Comparison of ENCODE assay signal across 19 cellular contexts in the genomic region with DNA sequence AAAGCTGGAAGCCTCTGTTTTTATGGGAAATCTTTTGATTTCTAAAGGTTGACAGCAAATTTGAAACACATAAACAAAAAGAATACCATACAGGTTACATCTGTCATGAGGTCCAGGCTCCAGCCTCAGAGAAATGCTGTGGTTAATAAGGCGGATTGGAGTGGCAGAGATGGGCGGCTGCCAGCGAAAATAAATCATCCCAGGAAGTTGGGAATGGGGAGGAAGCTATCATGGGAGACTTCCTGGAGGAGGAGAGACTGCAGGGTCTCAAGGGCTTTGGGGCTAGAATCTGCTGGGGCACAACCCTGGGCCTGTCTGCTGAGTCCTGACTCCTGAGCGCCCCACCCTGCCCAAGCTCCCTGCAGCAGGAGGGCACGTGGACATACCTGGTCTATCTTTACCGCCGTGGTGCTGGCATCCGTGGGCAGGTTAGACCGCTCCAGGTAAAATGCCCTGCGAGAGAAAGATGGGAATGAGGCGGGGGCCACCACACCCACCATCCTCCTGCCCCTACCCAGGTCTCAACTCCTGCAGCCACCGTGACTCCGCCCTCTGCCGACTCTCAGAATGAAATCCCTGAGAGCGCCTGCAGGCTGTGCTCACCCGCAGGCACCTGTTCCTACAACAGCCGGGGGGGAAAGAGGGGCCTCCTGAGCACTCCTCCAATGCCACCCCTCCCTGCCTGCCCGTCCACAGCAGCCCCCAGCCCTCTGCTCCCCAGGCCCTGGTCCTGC.
DNase-seq lines count a peak whose midpoint lies in the region; ATAC-seq and TF ChIP-seq lines count a peak whose summit lies in the region.
"Had no signal": no experiment of that assay in that cellular context is flagged by ENCODE, and none has a peak within 500 bp of the region (broad histone marks: within the 10 kb centered on the region; RNA-seq: fewer than 3 reads in every experiment).

No MANE protein-coding gene starts in this region.

- H3K18ac ChIP-seq in mesendoderm (ENCODE audit: low read length) = no peak overlapping the region

- no peak overlapping the region for H2AK5ac ChIP-seq in mesendoderm (ENCODE audit: low read length)

- CTCF ChIA-PET in CD8-positive, alpha-beta T cell (lab: Charles Lee) = interaction anchor here (1.1 to 3.1 kb wide), 2 partner anchors 10 to 966 kb away, joined by 3 to 20 read pairs; no protein-coding TSS in a partner anchor
- CTCF ChIA-PET in HEK293 (lab: Yijun Ruan, JAX) = interaction anchor here (1.8 kb wide), 1 partner anchor 9 kb away, joined by 13 read pairs; no protein-coding TSS in a partner anchor

- H3K4me1 Mint-ChIP-seq in CD8-positive, alpha-beta T cell (ENCODE audit: low read depth) = peaks cover 12% of the 10 kb centered on the region
- peaks cover 11% of the 10 kb centered on the region for H3K4me1 Mint-ChIP-seq in activated T-helper 17 cell treated with anti-CD3 and anti-CD28 coated beads, Interleukin-2, amount 50 U/mL, for 72 hours

- no peak overlapping the region for H3K4ac ChIP-seq in mesendoderm (ENCODE audit: low read depth, low read length)

- peaks cover 84% of the 10 kb centered on the region for H3K36me3 Mint-ChIP-seq in CD8-positive, alpha-beta T cell
- H3K36me3 Mint-ChIP-seq in activated T-helper 17 cell treated with anti-CD3 and anti-CD28 coated beads, Interleukin-2, amount 50 U/mL, for 72 hours (ENCODE audit: low read depth) = peaks cover 89% of the 10 kb centered on the region

- H3K27ac ChIP-seq in CD8-positive, alpha-beta T cell (ENCODE audit: low read depth, low read length) = no peak overlapping the region
- H3K27ac ChIP-seq in HEK293 (ENCODE audit: extremely low read depth, low read depth, low read length) = no peak overlapping the region
- no peak overlapping the region for H3K27ac ChIP-seq in mesendoderm (ENCODE audit: low read depth, low read length)
- H3K27ac ChIP-seq in brain microvascular endothelial cell = no peak overlapping the region
- H3K27ac ChIP-seq: GM23248, left lung, RWPE1 had no signal

- H4K8ac ChIP-seq in mesendoderm (ENCODE audit: low read depth, low read length) = no peak overlapping the region

- no peak overlapping the region for H3K56ac ChIP-seq in mesendoderm (ENCODE audit: low read length)

- no peak for DNase-seq in CD8-positive, alpha-beta T cell
- DNase-seq in mesendoderm = peak; percentile 35
- no peak for DNase-seq in brain microvascular endothelial cell
- no peak for DNase-seq in NCI-H1694 (lab: John Stamatoyannopoulos, UW)
- no peak for DNase-seq in NCI-H1417 treated with DMSO at 0.1 percent for 48 hours (lab: John Stamatoyannopoulos, UW)
- DNase-seq: activated CD4-positive, alpha-beta T cell treated with anti-CD3 and anti-CD28 coated beads, Interleukin-2, amount 50 U/mL, for 1 hour; activated CD8-positive, alpha-beta memory T cell treated with anti-CD3 and anti-CD28 coated beads, Interleukin-2, amount 50 U/mL, for 4 hours; activated gamma-delta T cell treated with Interleukin-2 at 50 U/mL for 16 hours; DND-41; occipital lobe; right cardiac atrium; stimulated activated naive CD4-positive, alpha-beta T cell treated with Interleukin-2 at 50 U/mL for 16 hours; trophoblast cell had no signal

- in situ Hi-C loops in brain microvascular endothelial cell (cut with HindIII; ENCODE audit: low pct_ligation_motif_present, low sequenced_read_pairs) = no loop called here

- H3K79me2 ChIP-seq in mesendoderm (ENCODE audit: control insufficient read depth, insufficient read depth, low read length) = no peaks in the 10 kb centered on the region

- intact Hi-C loops in CD8-positive, alpha-beta T cell (cut with DNase I, micrococcal nuclease) = no loop called here

- no peak for TF ChIP-seq CTCF in CD8-positive, alpha-beta T cell (IDR thresholded peaks at IDR 0.05)
- TF ChIP-seq CTCF in HEK293 (tag by site-specific recombination; IDR thresholded peaks at IDR 0.05) (no peak), brain microvascular endothelial cell (IDR thresholded peaks at IDR 0.05; ENCODE audit: low read depth, low read length, missing control alignments) (no peak)

- H2BK15ac ChIP-seq in mesendoderm (replicated peaks; ENCODE audit: low read depth) = no peak overlapping the region

- peaks cover 17% of the 10 kb centered on the region for H3K4me1 ChIP-seq in CD8-positive, alpha-beta T cell (ENCODE audit: insufficient read depth, low read length)
- H3K4me1 ChIP-seq in HEK293 (ENCODE audit: control insufficient read depth, insufficient read depth, low read length) = no peaks in the 10 kb centered on the region
- no peaks in the 10 kb centered on the region for H3K4me1 ChIP-seq in mesendoderm (ENCODE audit: control insufficient read depth, low read depth, low read length)

- peak overlapping the region; percentile 32 for H3K27ac Mint-ChIP-seq in CD8-positive, alpha-beta T cell
- peak overlapping the region; percentile 66 for H3K27ac Mint-ChIP-seq in activated T-helper 17 cell treated with anti-CD3 and anti-CD28 coated beads, Interleukin-2, amount 50 U/mL, for 72 hours

- H3K79me1 ChIP-seq in mesendoderm (ENCODE audit: low read length) = no peaks in the 10 kb centered on the region

- no peak overlapping the region for H2BK120ac ChIP-seq in mesendoderm (ENCODE audit: low read depth, low read length)

- POLR2A ChIA-PET in CD8-positive, alpha-beta T cell (lab: Charles Lee) = no interaction called here
- POLR2A ChIA-PET in HEK293 (lab: Yijun Ruan, JAX) = no interaction called here

- H3K4me2 ChIP-seq in mesendoderm (ENCODE audit: low read length) = no peak overlapping the region

- H3K27me3 Mint-ChIP-seq in CD8-positive, alpha-beta T cell (ENCODE audit: low read depth) = no peaks in the 10 kb centered on the region
- no peaks in the 10 kb centered on the region for H3K27me3 Mint-ChIP-seq in activated T-helper 17 cell treated with anti-CD3 and anti-CD28 coated beads, Interleukin-2, amount 50 U/mL, for 72 hours

- WGBS in mesendoderm (ENCODE audit: extremely low coverage, insufficient coverage, low lambda C conversion rate) = no CpG with 5 or more reads among the region's 18 CpGs

- H3K4me3 Mint-ChIP-seq in CD8-positive, alpha-beta T cell = no peak overlapping the region
- no peak overlapping the region for H3K4me3 Mint-ChIP-seq in activated T-helper 17 cell treated with anti-CD3 and anti-CD28 coated beads, Interleukin-2, amount 50 U/mL, for 72 hours

- H2BK5ac ChIP-seq in mesendoderm (ENCODE audit: low read length) = no peak overlapping the region

- no peaks in the 10 kb centered on the region for H3K9me3 ChIP-seq in CD8-positive, alpha-beta T cell (ENCODE audit: low read length)
- H3K9me3 ChIP-seq in HEK293 (ENCODE audit: control insufficient read depth, insufficient read depth, low read depth, low read length) = no peaks in the 10 kb centered on the region
- H3K9me3 ChIP-seq: left lung had no signal

- no peak overlapping the region for H3K9ac ChIP-seq in mesendoderm (ENCODE audit: low read length)
- H3K9ac ChIP-seq: GM23248 had no signal

- H3K36me3 ChIP-seq in CD8-positive, alpha-beta T cell (ENCODE audit: insufficient read depth, low read length) = peaks cover 79% of the 10 kb centered on the region
- no peaks in the 10 kb centered on the region for H3K36me3 ChIP-seq in HEK293 (ENCODE audit: control insufficient read depth in 2 of 2, insufficient read depth in 1 of 2, low read length in 2 of 2)
- peaks cover 7% of the 10 kb centered on the region for H3K36me3 ChIP-seq in mesendoderm (ENCODE audit: control insufficient read depth, insufficient read depth, low read length)
- H3K36me3 ChIP-seq in brain microvascular endothelial cell (replicated peaks) = peaks cover 9% of the 10 kb centered on the region

- H3K9me3 Mint-ChIP-seq in CD8-positive, alpha-beta T cell = no peaks in the 10 kb centered on the region
- H3K9me3 Mint-ChIP-seq in activated T-helper 17 cell treated with anti-CD3 and anti-CD28 coated beads, Interleukin-2, amount 50 U/mL, for 72 hours = no peaks in the 10 kb centered on the region

- H3K4me3 ChIP-seq in CD8-positive, alpha-beta T cell (ENCODE audit: low read depth, low read length) = no peak overlapping the region
- H3K4me3 ChIP-seq in HEK293 (ENCODE audit: low read depth, low read length) (no peak overlapping the region), mesendoderm (ENCODE audit: low read length) (no peak overlapping the region), brain microvascular endothelial cell (ENCODE audit: low read depth, low read length) (no peak overlapping the region)
- H3K4me3 ChIP-seq: GM23248, left lung had no signal

- no peak overlapping the region for H4K5ac ChIP-seq in mesendoderm (ENCODE audit: low read length)

- H3K23ac ChIP-seq in mesendoderm (ENCODE audit: low read length) = no peak overlapping the region

- ATAC-seq in CD8-positive, alpha-beta T cell = no peak
- no peak for ATAC-seq in activated T-helper 17 cell treated with anti-CD3 and anti-CD28 coated beads, Interleukin-2, amount 50 U/mL, for 72 hours (replicated peaks)
- ATAC-seq in GM21367 (IDR thresholded peaks at IDR 0.05; ENCODE audit: unreplicated experiment) = no peak
- ATAC-seq: left lung, right cardiac atrium had no signal

- H3K27me3 ChIP-seq in CD8-positive, alpha-beta T cell (ENCODE audit: insufficient read depth, low read length) = no peaks in the 10 kb centered on the region
- no peaks in the 10 kb centered on the region for H3K27me3 ChIP-seq in mesendoderm (ENCODE audit: insufficient read depth, low read length, poor library complexity)
- H3K27me3 ChIP-seq in brain microvascular endothelial cell (replicated peaks) = no peaks in the 10 kb centered on the region
- H3K27me3 ChIP-seq: left lung had no signal

TF ChIP-seq in HEK293, 187 proteins besides CTCF, POLR2A, EP300 and RAD21:
- peak; percentile 57 for TF ChIP-seq ZNF341 (tag by site-specific recombination; IDR thresholded peaks at IDR 0.05; ENCODE audit: low read depth)
- peak; percentile 23; the same call in 1 of the 2 replicates for TF ChIP-seq KLF1 (tag by site-specific recombination; IDR thresholded peaks at IDR 0.05)
- TF ChIP-seq SP7 (tag by site-specific recombination; IDR thresholded peaks at IDR 0.05) = no peak
TF ChIP-seq in HEK293: peak in this region for 2.
